ENCODE assay signal across 1 cellular context in the genomic region with DNA sequence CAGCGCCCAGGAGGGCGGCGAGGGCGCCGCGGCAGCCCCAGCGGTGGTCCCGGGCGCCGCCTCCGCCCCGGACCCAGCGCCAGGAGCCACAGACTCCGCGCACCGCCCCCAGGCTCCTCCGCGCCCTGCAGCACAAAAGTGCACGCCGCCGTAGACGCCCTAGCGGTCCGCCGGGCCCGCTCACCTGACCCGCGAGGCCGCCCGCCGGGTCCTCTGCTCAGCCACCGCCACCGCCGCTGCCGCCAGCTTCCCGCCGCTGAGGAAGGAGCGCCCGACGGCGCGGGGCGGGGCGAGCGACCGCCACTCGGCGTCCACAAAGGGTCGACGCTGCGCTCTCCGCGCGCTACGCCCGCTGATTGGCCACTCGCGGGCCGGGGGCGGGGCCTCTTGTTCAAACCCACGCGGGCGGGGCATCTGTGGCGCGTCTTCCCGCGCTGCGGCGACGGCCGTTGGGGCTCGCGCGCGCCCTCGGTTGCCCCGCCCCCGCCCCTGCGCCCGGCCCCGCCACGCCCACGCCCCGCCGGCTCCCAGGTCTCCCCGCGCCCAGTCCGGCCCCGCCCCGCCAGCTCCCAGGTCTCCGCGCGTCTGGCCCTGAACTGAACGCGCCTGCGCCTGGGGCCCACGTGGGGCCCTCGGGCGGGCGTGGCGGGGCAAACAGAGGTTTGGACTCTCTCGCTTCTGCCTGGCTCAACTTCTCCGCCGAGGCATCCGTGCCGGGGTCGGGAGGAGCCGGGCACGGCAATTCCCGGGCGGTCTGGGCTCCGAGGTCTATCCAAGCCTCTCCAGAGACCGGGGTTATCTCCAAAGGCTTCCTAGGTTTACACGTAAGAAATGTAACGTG.
TF ChIP-seq lines count a peak whose summit lies in the region.

A gene (minus strand): TSS at position 269 of the 841 bp plus-strand sequence. CDS start 9,154 bp downstream, outside the sequence.

TF ChIP-seq in WTC11, 78 proteins besides CTCF, POLR2A, EP300 and RAD21 (continued from another document):
- TF ChIP-seq GTF2I (CRISPR knock-in tag; conservative IDR thresholded peaks at IDR 0.05) (no peak), ETV6 (CRISPR knock-in tag; IDR thresholded peaks at IDR 0.05) (peak; percentile 24; the same call in 1 of the 2 replicates), JAZF1 (CRISPR knock-in tag; IDR thresholded peaks at IDR 0.05) (no peak), TP53 (CRISPR knock-in tag; IDR thresholded peaks at IDR 0.05) (peak; percentile 93), KAT7 (CRISPR knock-in tag; IDR thresholded peaks at IDR 0.05; ENCODE audit: borderline replicate concordance) (no peak), NR1H2 (CRISPR knock-in tag; IDR thresholded peaks at IDR 0.05) (no peak), SMAD4 (CRISPR knock-in tag; IDR thresholded peaks at IDR 0.05) (no peak), ZNF121 (CRISPR knock-in tag; IDR thresholded peaks at IDR 0.05) (no peak), GABPB1 (CRISPR knock-in tag; IDR thresholded peaks at IDR 0.05) (0 out of 2 replicates have a peak, but pooled peaks have one; percentile 51), SP1 (CRISPR knock-in tag; conservative IDR thresholded peaks at IDR 0.05) (peak; percentile 91), JUN (CRISPR knock-in tag; IDR thresholded peaks at IDR 0.05) (no peak), FOXP1 (CRISPR knock-in tag; IDR thresholded peaks at IDR 0.05; ENCODE audit: borderline replicate concordance) (no peak), CBFB (CRISPR knock-in tag; IDR thresholded peaks at IDR 0.05; ENCODE audit: low read depth) (0 out of 2 replicates have a peak, but pooled peaks have one; percentile 83), EMX1 (CRISPR knock-in tag; IDR thresholded peaks at IDR 0.05) (no peak), NFE2L1 (CRISPR knock-in tag; IDR thresholded peaks at IDR 0.05) (no peak), ZNF263 (CRISPR knock-in tag; IDR thresholded peaks at IDR 0.05; ENCODE audit: low read depth) (no peak), FOXK1 (CRISPR knock-in tag; IDR thresholded peaks at IDR 0.05) (0 out of 2 replicates have a peak, but pooled peaks have one; percentile 48), TEAD1 (CRISPR knock-in tag; IDR thresholded peaks at IDR 0.05) (peak; percentile 60; the same call in 1 of the 2 replicates), RORB (CRISPR knock-in tag; IDR thresholded peaks at IDR 0.05) (no peak), TCF7 (CRISPR knock-in tag; IDR thresholded peaks at IDR 0.05; ENCODE audit: low read depth) (no peak), NFYB (CRISPR knock-in tag; conservative IDR thresholded peaks at IDR 0.05; ENCODE audit: low read depth) (peak; percentile 82)
- TF ChIP-seq, protein P1, sequence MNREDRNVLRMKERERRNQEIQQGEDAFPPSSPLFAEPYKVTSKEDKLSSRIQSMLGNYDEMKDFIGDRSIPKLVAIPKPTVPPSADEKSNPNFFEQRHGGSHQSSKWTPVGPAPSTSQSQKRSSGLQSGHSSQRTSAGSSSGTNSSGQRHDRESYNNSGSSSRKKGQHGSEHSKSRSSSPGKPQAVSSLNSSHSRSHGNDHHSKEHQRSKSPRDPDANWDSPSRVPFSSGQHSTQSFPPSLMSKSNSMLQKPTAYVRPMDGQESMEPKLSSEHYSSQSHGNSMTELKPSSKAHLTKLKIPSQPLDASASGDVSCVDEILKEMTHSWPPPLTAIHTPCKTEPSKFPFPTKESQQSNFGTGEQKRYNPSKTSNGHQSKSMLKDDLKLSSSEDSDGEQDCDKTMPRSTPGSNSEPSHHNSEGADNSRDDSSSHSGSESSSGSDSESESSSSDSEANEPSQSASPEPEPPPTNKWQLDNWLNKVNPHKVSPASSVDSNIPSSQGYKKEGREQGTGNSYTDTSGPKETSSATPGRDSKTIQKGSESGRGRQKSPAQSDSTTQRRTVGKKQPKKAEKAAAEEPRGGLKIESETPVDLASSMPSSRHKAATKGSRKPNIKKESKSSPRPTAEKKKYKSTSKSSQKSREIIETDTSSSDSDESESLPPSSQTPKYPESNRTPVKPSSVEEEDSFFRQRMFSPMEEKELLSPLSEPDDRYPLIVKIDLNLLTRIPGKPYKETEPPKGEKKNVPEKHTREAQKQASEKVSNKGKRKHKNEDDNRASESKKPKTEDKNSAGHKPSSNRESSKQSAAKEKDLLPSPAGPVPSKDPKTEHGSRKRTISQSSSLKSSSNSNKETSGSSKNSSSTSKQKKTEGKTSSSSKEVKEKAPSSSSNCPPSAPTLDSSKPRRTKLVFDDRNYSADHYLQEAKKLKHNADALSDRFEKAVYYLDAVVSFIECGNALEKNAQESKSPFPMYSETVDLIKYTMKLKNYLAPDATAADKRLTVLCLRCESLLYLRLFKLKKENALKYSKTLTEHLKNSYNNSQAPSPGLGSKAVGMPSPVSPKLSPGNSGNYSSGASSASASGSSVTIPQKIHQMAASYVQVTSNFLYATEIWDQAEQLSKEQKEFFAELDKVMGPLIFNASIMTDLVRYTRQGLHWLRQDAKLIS (CRISPR knock-in tag; IDR thresholded peaks at IDR 0.05; ENCODE audit: borderline replicate concordance): no peak
- TF ChIP-seq, protein P2, sequence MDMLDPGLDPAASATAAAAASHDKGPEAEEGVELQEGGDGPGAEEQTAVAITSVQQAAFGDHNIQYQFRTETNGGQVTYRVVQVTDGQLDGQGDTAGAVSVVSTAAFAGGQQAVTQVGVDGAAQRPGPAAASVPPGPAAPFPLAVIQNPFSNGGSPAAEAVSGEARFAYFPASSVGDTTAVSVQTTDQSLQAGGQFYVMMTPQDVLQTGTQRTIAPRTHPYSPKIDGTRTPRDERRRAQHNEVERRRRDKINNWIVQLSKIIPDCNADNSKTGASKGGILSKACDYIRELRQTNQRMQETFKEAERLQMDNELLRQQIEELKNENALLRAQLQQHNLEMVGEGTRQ (CRISPR knock-in tag; IDR thresholded peaks at IDR 0.05): peak; percentile 93
- TF ChIP-seq, protein P3, sequence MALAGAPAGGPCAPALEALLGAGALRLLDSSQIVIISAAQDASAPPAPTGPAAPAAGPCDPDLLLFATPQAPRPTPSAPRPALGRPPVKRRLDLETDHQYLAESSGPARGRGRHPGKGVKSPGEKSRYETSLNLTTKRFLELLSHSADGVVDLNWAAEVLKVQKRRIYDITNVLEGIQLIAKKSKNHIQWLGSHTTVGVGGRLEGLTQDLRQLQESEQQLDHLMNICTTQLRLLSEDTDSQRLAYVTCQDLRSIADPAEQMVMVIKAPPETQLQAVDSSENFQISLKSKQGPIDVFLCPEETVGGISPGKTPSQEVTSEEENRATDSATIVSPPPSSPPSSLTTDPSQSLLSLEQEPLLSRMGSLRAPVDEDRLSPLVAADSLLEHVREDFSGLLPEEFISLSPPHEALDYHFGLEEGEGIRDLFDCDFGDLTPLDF (CRISPR knock-in tag; IDR thresholded peaks at IDR 0.05): peak; percentile 82; the same call in 1 of the 2 replicates
- TF ChIP-seq, protein P4, sequence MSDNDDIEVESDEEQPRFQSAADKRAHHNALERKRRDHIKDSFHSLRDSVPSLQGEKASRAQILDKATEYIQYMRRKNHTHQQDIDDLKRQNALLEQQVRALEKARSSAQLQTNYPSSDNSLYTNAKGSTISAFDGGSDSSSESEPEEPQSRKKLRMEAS (CRISPR knock-in tag; IDR thresholded peaks at IDR 0.05): peak; percentile 82; the same call in 1 of the 2 replicates
- TF ChIP-seq, protein P5, sequence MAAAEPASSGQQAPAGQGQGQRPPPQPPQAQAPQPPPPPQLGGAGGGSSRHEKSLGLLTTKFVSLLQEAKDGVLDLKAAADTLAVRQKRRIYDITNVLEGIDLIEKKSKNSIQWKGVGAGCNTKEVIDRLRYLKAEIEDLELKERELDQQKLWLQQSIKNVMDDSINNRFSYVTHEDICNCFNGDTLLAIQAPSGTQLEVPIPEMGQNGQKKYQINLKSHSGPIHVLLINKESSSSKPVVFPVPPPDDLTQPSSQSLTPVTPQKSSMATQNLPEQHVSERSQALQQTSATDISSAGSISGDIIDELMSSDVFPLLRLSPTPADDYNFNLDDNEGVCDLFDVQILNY (CRISPR knock-in tag; IDR thresholded peaks at IDR 0.05): peak; percentile 98
- TF ChIP-seq, protein P6, sequence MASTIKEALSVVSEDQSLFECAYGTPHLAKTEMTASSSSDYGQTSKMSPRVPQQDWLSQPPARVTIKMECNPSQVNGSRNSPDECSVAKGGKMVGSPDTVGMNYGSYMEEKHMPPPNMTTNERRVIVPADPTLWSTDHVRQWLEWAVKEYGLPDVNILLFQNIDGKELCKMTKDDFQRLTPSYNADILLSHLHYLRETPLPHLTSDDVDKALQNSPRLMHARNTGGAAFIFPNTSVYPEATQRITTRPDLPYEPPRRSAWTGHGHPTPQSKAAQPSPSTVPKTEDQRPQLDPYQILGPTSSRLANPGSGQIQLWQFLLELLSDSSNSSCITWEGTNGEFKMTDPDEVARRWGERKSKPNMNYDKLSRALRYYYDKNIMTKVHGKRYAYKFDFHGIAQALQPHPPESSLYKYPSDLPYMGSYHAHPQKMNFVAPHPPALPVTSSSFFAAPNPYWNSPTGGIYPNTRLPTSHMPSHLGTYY (CRISPR knock-in tag; IDR thresholded peaks at IDR 0.05): 0 out of 2 replicates have a peak, but pooled peaks have one; percentile 19
